6 cellular contexts compared by ENCODE assay signal in the genomic region with DNA sequence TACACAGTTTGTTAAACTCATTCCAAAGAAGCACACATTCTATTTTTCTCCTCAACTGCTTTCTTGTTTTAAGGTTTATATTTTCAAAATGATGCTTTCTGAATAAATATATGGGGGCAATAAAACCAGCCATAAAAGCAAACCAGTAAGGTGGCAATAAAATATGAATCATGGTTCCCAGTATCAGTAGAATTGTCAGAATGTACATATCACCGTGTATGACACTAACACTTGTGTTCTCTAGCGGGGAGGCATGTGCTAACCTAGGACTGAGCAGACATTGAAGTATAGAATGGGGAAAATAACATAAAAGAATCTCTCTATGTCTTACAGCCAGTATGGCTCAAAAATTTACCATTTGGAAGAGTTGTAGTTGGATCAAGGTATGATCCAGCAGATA.
"Had no signal": no experiment of that assay in that cellular context is flagged by ENCODE, and none has a peak within 500 bp of the region (broad histone marks: within the 10 kb centered on the region; RNA-seq: fewer than 3 reads in every experiment).

No MANE protein-coding gene starts in this region.

- H2AFZ ChIP-seq: GM23338 had no signal

- H3K4me2 ChIP-seq: GM23338 had no signal

- H3K4me3 ChIP-seq: GM23338 had no signal

- H3K27ac ChIP-seq: HL-60 had no signal

- DNase-seq: H9, HCEC 1CT, KBM-7 had no signal

- ATAC-seq: GM23338, HepG2 had no signal
